Comparison of ENCODE assay signal across 8 cellular contexts in genomic region chr12:124566181-124567034, GRCh38.
A peak's percentile ranks its signal among the peaks of the same experiment; 100 is the strongest.
DNase-seq lines count a peak whose midpoint lies in the region; ATAC-seq and TF ChIP-seq lines count a peak whose summit lies in the region.

No MANE protein-coding gene starts in this region.

- in situ Hi-C loops in astrocyte of the spinal cord (cut with HindIII; ENCODE audit: low sequenced_read_pairs): no loop called here

- CTCF ChIA-PET in HEK293T (lab: Yijun Ruan, JAX): no interaction called here

- DNase-seq in GM12864 (ENCODE audit: low read depth): no peak
- DNase-seq in HEK293T (ENCODE audit: extremely low spot score): peak; percentile 81
- peak; percentile 84 for DNase-seq in NB4 (ENCODE audit: low read depth)
- peak; percentile 43 for DNase-seq in T1000 (lab: John Stamatoyannopoulos, UW)
- DNase-seq in astrocyte of the spinal cord (ENCODE audit: low read depth, low spot score): peak; percentile 76
- DNase-seq in hippocampal formation (lab: John Stamatoyannopoulos, UW): peak; percentile 81
- DNase-seq in retina: peak; percentile 87

- no peak for ATAC-seq in GM21367 (IDR thresholded peaks at IDR 0.05; ENCODE audit: unreplicated experiment)

- H3K4me3 ChIP-seq in GM12864 (ENCODE audit: low read depth, low read length) (peak overlapping the region; percentile 93), NB4 (ENCODE audit: low read depth, low read length) (peak overlapping the region; percentile 78), astrocyte of the spinal cord (ENCODE audit: low read depth, low read length) (peak overlapping the region; percentile 89)

- TF ChIP-seq CTCF in GM12864 (IDR thresholded peaks at IDR 0.05; ENCODE audit: low read depth, low read length, missing control alignments) (no peak), NB4 (IDR thresholded peaks at IDR 0.05; ENCODE audit: low read depth, low read length) (no peak), astrocyte of the spinal cord (IDR thresholded peaks at IDR 0.05; ENCODE audit: low read depth, low read length) (no peak)

- POLR2A ChIA-PET in HEK293T (lab: Yijun Ruan, JAX): interaction anchor here (0.6 to 1.1 kb wide), 3 partner anchors 12 to 48 kb away, joined by 3 read pairs; no protein-coding TSS in a partner anchor

- no peak for TF ChIP-seq POLR2A in NB4 (IDR thresholded peaks at IDR 0.05; ENCODE audit: extremely low read depth, insufficient read length)

TF ChIP-seq in HEK293T, 16 proteins besides CTCF, POLR2A, EP300 and RAD21:
- no peak for TF ChIP-seq ARNT (IDR thresholded peaks at IDR 0.05)
- no peak for TF ChIP-seq SUZ12 (IDR thresholded peaks at IDR 0.05)
- no peak for TF ChIP-seq TARDBP (IDR thresholded peaks at IDR 0.05)
- TF ChIP-seq SP1 (IDR thresholded peaks at IDR 0.05): no peak
- TF ChIP-seq PKNOX1 (IDR thresholded peaks at IDR 0.05): no peak
- TF ChIP-seq ZNF384 (IDR thresholded peaks at IDR 0.05): no peak
- TF ChIP-seq FOXM1 (IDR thresholded peaks at IDR 0.05; ENCODE audit: borderline replicate concordance): no peak
- TF ChIP-seq FOXA1 (IDR thresholded peaks at IDR 0.05): no peak
- no peak for TF ChIP-seq CTBP1 (IDR thresholded peaks at IDR 0.05; ENCODE audit: borderline replicate concordance)
- no peak for TF ChIP-seq NFRKB (IDR thresholded peaks at IDR 0.05)
